In genomic region chr2:200406379-200406778, GRCh38 we compare ENCODE assay signal across 9 cellular contexts.
DNase-seq lines count a peak whose midpoint lies in the region; ATAC-seq and TF ChIP-seq lines count a peak whose summit lies in the region.
"Had no signal": no experiment of that assay in that cellular context is flagged by ENCODE, and none has a peak within 500 bp of the region (broad histone marks: within the 10 kb centered on the region; RNA-seq: fewer than 3 reads in every experiment).

No MANE protein-coding gene starts in this region.

- H3K27me3 Mint-ChIP-seq in nephron progenitor cell (ENCODE audit: low read depth, poor library complexity) (no peaks in the 10 kb centered on the region), glutamatergic neuron (ENCODE audit: unreplicated experiment) (no peaks in the 10 kb centered on the region)

- no peak for TF ChIP-seq CTCF in brain microvascular endothelial cell (IDR thresholded peaks at IDR 0.05; ENCODE audit: low read depth, low read length, missing control alignments)
- no peak for TF ChIP-seq CTCF in nephron progenitor cell (IDR thresholded peaks at IDR 0.05)
- TF ChIP-seq CTCF in glutamatergic neuron (IDR thresholded peaks at IDR 0.05; ENCODE audit: partially characterized antibody, unreplicated experiment), result no peak
- no peak for TF ChIP-seq CTCF in coronary artery (IDR thresholded peaks at IDR 0.05)

- H3K36me3 ChIP-seq in brain microvascular endothelial cell (replicated peaks), result no peaks in the 10 kb centered on the region

- H3K27ac Mint-ChIP-seq in nephron progenitor cell (peak overlapping the region; percentile 57), glutamatergic neuron (ENCODE audit: unreplicated experiment) (no peak overlapping the region)

- H3K4me1 Mint-ChIP-seq in nephron progenitor cell (peaks cover 40% of the 10 kb centered on the region), glutamatergic neuron (ENCODE audit: low read depth, unreplicated experiment) (peaks cover 3% of the 10 kb centered on the region)

- H3K4me3 Mint-ChIP-seq in nephron progenitor cell, result no peak overlapping the region
- no peak overlapping the region for H3K4me3 Mint-ChIP-seq in glutamatergic neuron (ENCODE audit: unreplicated experiment)

- no peaks in the 10 kb centered on the region for H3K27me3 ChIP-seq in brain microvascular endothelial cell (replicated peaks)

- in situ Hi-C loops in brain microvascular endothelial cell (cut with HindIII; ENCODE audit: low pct_ligation_motif_present, low sequenced_read_pairs), result no loop called here

- H3K4me3 ChIP-seq in brain microvascular endothelial cell (ENCODE audit: low read depth, low read length) (no peak overlapping the region), coronary artery (no peak overlapping the region)

- DNase-seq in brain microvascular endothelial cell, result no peak
- DNase-seq in nephron progenitor cell, result no peak
- DNase-seq in glutamatergic neuron, result no peak
- no peak for DNase-seq in NCI-H226
- DNase-seq in coronary artery (ENCODE audit: low spot score), result no peak
- DNase-seq: activated CD4-positive, alpha-beta T cell treated with anti-CD3 and anti-CD28 coated beads, Interleukin-2, amount 50 U/mL, for 4 hours had no signal

- H3K27ac ChIP-seq in brain microvascular endothelial cell (peak overlapping the region; percentile 81), coronary artery (no peak overlapping the region)

- ATAC-seq in GM19043 (IDR thresholded peaks at IDR 0.05; ENCODE audit: low read depth, unreplicated experiment), result peak; percentile 65
- peak; percentile 58 for ATAC-seq in HG03342 (IDR thresholded peaks at IDR 0.05; ENCODE audit: unreplicated experiment)
- ATAC-seq in HG02623 (IDR thresholded peaks at IDR 0.05; ENCODE audit: unreplicated experiment), result no peak

- H3K36me3 Mint-ChIP-seq in nephron progenitor cell (ENCODE audit: low read depth), result peaks cover 18% of the 10 kb centered on the region
- peaks cover 5% of the 10 kb centered on the region for H3K36me3 Mint-ChIP-seq in glutamatergic neuron (ENCODE audit: unreplicated experiment)

- H3K9me3 Mint-ChIP-seq in nephron progenitor cell (peaks cover 7% of the 10 kb centered on the region), glutamatergic neuron (ENCODE audit: unreplicated experiment) (no peaks in the 10 kb centered on the region)
